In genomic region chr1:15128520-15129313, GRCh38 we compare ENCODE assay signal across 8 cellular contexts.
A peak's percentile ranks its signal among the peaks of the same experiment; 100 is the strongest.
DNase-seq lines count a peak whose midpoint lies in the region; ATAC-seq and TF ChIP-seq lines count a peak whose summit lies in the region.

No MANE protein-coding gene starts in this region.

- H3K27me3 Mint-ChIP-seq in nephron (ENCODE audit: low read depth) = peaks cover 9% of the 10 kb centered on the region

- H3K4me1 Mint-ChIP-seq in nephron = no peaks in the 10 kb centered on the region

- H3K27ac Mint-ChIP-seq in nephron = peak overlapping the region in 1 of 3 experiments; percentile 38

- H3K9me3 Mint-ChIP-seq in nephron = peaks cover 15% of the 10 kb centered on the region

- no peak for ATAC-seq in GM18519 (IDR thresholded peaks at IDR 0.05; ENCODE audit: low FRiP score, unreplicated experiment)

- no peak overlapping the region for H3K4me3 Mint-ChIP-seq in nephron

- no peaks in the 10 kb centered on the region for H3K36me3 Mint-ChIP-seq in nephron (ENCODE audit: low read depth)

- peak; percentile 38 for DNase-seq in HS-27A (ENCODE audit: low read depth)
- peak; percentile 89 for DNase-seq in OCI-M1 (lab: John Stamatoyannopoulos, UW)
- DNase-seq in activated T-cell treated with anti-CD3 and anti-CD28 coated beads for 24 hours (ENCODE audit: low read depth) = peak; percentile 69
- peak; percentile 45 to 67 for DNase-seq in erythroblast (lab: John Stamatoyannopoulos, UW)
- DNase-seq in stimulated activated naive CD4-positive, alpha-beta T cell treated with Interleukin-2 at 50 U/mL for 16 hours (lab: John Stamatoyannopoulos, UW) = peak; percentile 60

- peak; percentile 91 for TF ChIP-seq CTCF in GM12872 (IDR thresholded peaks at IDR 0.05; ENCODE audit: insufficient read depth, low read depth, low read length)
- TF ChIP-seq CTCF in nephron (IDR thresholded peaks at IDR 0.05; ENCODE audit: unreplicated experiment in 3 of 3) = peak; percentile 83 to 89 (median 87)

- TF ChIP-seq POLR2A in erythroblast (IDR thresholded peaks at IDR 0.05; ENCODE audit: low read length) = no peak

Comparison
In these comparisons a context has a peak if more than half of its experiments do, and no peak if none do; other contexts are left out.
1. DNase-seq: peak in every context shown above with its lines; median percentile 89 in OCI-M1; 69 in activated T-cell treated with anti-CD3 and anti-CD28 coated beads for 24 hours; 60 in stimulated activated naive CD4-positive, alpha-beta T cell treated with Interleukin-2 at 50 U/mL for 16 hours; 56 in erythroblast; 38 in HS-27A.